In the genomic region with DNA sequence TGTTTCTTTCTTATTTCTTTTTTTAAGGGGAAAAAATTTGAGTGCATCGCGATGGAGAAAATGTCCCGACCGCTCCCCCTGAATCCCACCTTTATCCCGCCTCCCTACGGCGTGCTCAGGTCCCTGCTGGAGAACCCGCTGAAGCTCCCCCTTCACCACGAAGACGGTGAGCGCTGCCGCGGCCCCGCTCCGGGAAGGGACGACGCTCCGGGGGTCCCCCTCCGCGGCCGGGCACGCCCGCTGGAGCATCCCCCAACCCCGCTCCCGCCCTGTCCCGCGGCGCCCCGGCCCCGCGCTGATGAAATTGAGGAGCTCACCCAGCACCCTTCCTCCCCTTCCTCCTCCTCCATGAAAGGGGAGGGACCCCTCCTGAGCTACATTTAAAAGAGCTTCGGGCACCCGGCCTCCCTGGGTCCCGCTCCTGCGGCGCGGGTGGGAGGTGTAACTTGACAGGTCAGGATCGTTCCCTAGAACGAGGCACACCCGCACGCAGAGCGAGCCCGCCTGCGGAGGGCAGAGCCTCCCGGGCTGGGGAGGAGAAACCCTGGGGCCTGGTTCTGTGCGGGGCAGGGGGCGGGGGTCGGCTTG, we compare ENCODE assay signal across 8 cellular contexts. TPM values are rescaled to one million over a fixed set of nuclear protein-coding genes. Genes with fewer than 3 reads are reported as not detected.
A peak's percentile ranks its signal among the peaks of the same experiment; 100 is the strongest.
DNase-seq lines count a peak whose midpoint lies in the region; ATAC-seq, FAIRE-seq and TF ChIP-seq lines count a peak whose summit lies in the region.

No MANE protein-coding gene starts in this region.

- no peaks in the 10 kb centered on the region for H3K4me1 ChIP-seq in fibroblast of lung (ENCODE audit: control insufficient read depth, extremely low read depth, insufficient read depth, low read length)

- in situ Hi-C loops in GM13977 (cut with MboI; ENCODE audit: low pct_unique_long_range_greater_than_20kb, low sequenced_read_pairs, unreplicated experiment) = no loop called here

- peak overlapping the region in 3 of 4 experiments; percentile 28 to 49 (median 49) for H3K4me3 ChIP-seq in fibroblast of lung (replicated peaks in 1 of 4; ENCODE audit: control extremely low read depth in 1 of 4, insufficient read depth in 1 of 4, low read depth in 3 of 4, low read length in 4 of 4)

- H3K36me3 ChIP-seq in fibroblast of lung (ENCODE audit: control insufficient read depth, insufficient read depth, low read length) = no peaks in the 10 kb centered on the region

- H4K20me1 ChIP-seq in fibroblast of lung (ENCODE audit: control insufficient read depth, extremely low read depth, insufficient read depth, low read length) = no peaks in the 10 kb centered on the region

- peaks cover 48% of the 10 kb centered on the region for H3K27me3 ChIP-seq in fibroblast of lung (ENCODE audit: control insufficient read depth, insufficient read depth, low read length)

- H3K27ac Mint-ChIP-seq in activated CD4-positive, alpha-beta memory T cell treated with anti-CD3 and anti-CD28 coated beads for 36 hours = no peak overlapping the region

- H3K4me1 Mint-ChIP-seq in activated CD4-positive, alpha-beta memory T cell treated with anti-CD3 and anti-CD28 coated beads for 36 hours (ENCODE audit: low read depth) = peaks cover 15% of the 10 kb centered on the region

- FAIRE-seq in RCC 7860 (lab: Jason Lieb, UNC) = no peak

- no peak overlapping the region for H3K4me3 Mint-ChIP-seq in activated CD4-positive, alpha-beta memory T cell treated with anti-CD3 and anti-CD28 coated beads for 36 hours

- DNase-seq in GM13977 (ENCODE audit: low spot score) (peak; percentile 17), fibroblast of lung (ENCODE audit: low read depth in 2 of 2) (no peak), occipital lobe (lab: John Stamatoyannopoulos, UW) (peak; percentile 21), RCC 7860 (ENCODE audit: low spot score) (no peak)
- DNase-seq in activated CD4-positive, alpha-beta memory T cell treated with anti-CD3 and anti-CD28 coated beads for 36 hours = peak; percentile 19

- H3K36me3 Mint-ChIP-seq in activated CD4-positive, alpha-beta memory T cell treated with anti-CD3 and anti-CD28 coated beads for 36 hours = peaks cover 2% of the 10 kb centered on the region

- H3K9ac ChIP-seq in fibroblast of lung (ENCODE audit: insufficient read depth, low read length) = no peak overlapping the region

- peak overlapping the region; percentile 55 for H3K4me2 ChIP-seq in fibroblast of lung (ENCODE audit: extremely low read depth, insufficient read depth, low read length)

- no peak overlapping the region for H3K27ac ChIP-seq in fibroblast of lung (ENCODE audit: insufficient read depth, low read length)

- intact Hi-C loops in activated CD4-positive, alpha-beta memory T cell treated with anti-CD3 and anti-CD28 coated beads for 36 hours (cut with micrococcal nuclease) = loop anchor here (2.0 kb wide), 2 partner anchors 79 to 297 kb away; partner anchors contain the start of genes COX11 and STXBP4

- H3K27me3 Mint-ChIP-seq in activated CD4-positive, alpha-beta memory T cell treated with anti-CD3 and anti-CD28 coated beads for 36 hours = peaks cover 16% of the 10 kb centered on the region

- TF ChIP-seq CTCF in GM13977 (IDR thresholded peaks at IDR 0.05; ENCODE audit: extremely low read depth, insufficient read depth, missing control alignments) = no peak
- no peak for TF ChIP-seq CTCF in fibroblast of lung (conservative IDR thresholded peaks at IDR 0.05 in 1 of 2, IDR thresholded peaks at IDR 0.05 in 1 of 2; ENCODE audit: low read depth in 1 of 2, low read length in 2 of 2)

- no peak for ATAC-seq in HG02759 (IDR thresholded peaks at IDR 0.05; ENCODE audit: unreplicated experiment)
- ATAC-seq in GM18517 (IDR thresholded peaks at IDR 0.05; ENCODE audit: unreplicated experiment) = no peak
- no peak for ATAC-seq in GM21447 (IDR thresholded peaks at IDR 0.05; ENCODE audit: unreplicated experiment)

- no peaks in the 10 kb centered on the region for H3K9me3 Mint-ChIP-seq in activated CD4-positive, alpha-beta memory T cell treated with anti-CD3 and anti-CD28 coated beads for 36 hours

- POLR2A ChIA-PET in activated CD4-positive, alpha-beta memory T cell treated with anti-CD3 and anti-CD28 coated beads for 36 hours (lab: Charles Lee) = interaction anchor here (1.3 to 1.9 kb wide), 2 partner anchors 21 to 27 kb away, joined by 3 to 8 read pairs; no protein-coding TSS in a partner anchor

- H3K9me3 ChIP-seq in fibroblast of lung (ENCODE audit: control insufficient read depth, insufficient read depth, low read depth, low read length) = no peaks in the 10 kb centered on the region

- H3K79me2 ChIP-seq in fibroblast of lung (ENCODE audit: control insufficient read depth, insufficient read depth, low read length) = no peaks in the 10 kb centered on the region

- H2AFZ ChIP-seq in fibroblast of lung (ENCODE audit: low read length) = no peak overlapping the region

- CTCF ChIA-PET in activated CD4-positive, alpha-beta memory T cell treated with anti-CD3 and anti-CD28 coated beads for 36 hours (lab: Charles Lee) = interaction anchor here (2.3 to 3.4 kb wide), 2 partner anchors 28 to 29 kb away, joined by 8 to 17 read pairs; no protein-coding TSS in a partner anchor

RNA-seq across cellular contexts. Expression of gene HLF, which starts 0.8 kb away (rescaled TPM):
- total RNA-seq in activated CD4-positive, alpha-beta memory T cell treated with anti-CD3 and anti-CD28 coated beads for 36 hours = 1 to 10 TPM; 3.4 to 3.5 TPM
- total RNA-seq in fibroblast of lung (0.17 and 0.51 TPM in 2 replicates), occipital lobe (15.1 TPM)
- 0.18 and 0.69 TPM in 2 replicates for polyA plus RNA-seq in fibroblast of lung
- polyA plus RNA-seq in fibroblast of lung (2012) = 0.23 TPM in 2 replicates
- polyA minus RNA-seq in fibroblast of lung (ENCODE audit: low replicate concordance) = 3.5 TPM in 1 of 2 replicates, not detected in the other

Comparison
In these comparisons a context has a peak if more than half of its experiments do, and no peak if none do; other contexts are left out.
1. DNase-seq: peak in GM13977 (single experiment), activated CD4-positive, alpha-beta memory T cell treated with anti-CD3 and anti-CD28 coated beads for 36 hours (single experiment) and occipital lobe (single experiment); none in fibroblast of lung (0 of 2) and RCC 7860 (single experiment).